In genomic region chr1:52695627-52696026, GRCh38 we compare ENCODE assay signal across 19 cellular contexts. TPM values are rescaled to one million over a fixed set of nuclear protein-coding genes. Genes with fewer than 3 reads are reported as not detected.
DNase-seq lines count a peak whose midpoint lies in the region; ATAC-seq, FAIRE-seq and TF ChIP-seq lines count a peak whose summit lies in the region.
"Had no signal": no experiment of that assay in that cellular context is flagged by ENCODE, and none has a peak within 500 bp of the region (broad histone marks: within the 10 kb centered on the region; RNA-seq: fewer than 3 reads in every experiment).

No MANE protein-coding gene starts in this region.

- FAIRE-seq in GM12878 (lab: Jason Lieb, UNC) (no peak), urothelium cell line (lab: Jason Lieb, UNC) (no peak)

- BruUV-seq in GM12878 (replicated peaks; lab: Mats Ljungman, UMichigan): TSS peak; percentile 63

- no peak overlapping the region for H3K27ac ChIP-seq in GM12878 (ENCODE audit: control insufficient read depth, insufficient read depth)
- no peak overlapping the region for H3K27ac ChIP-seq in naive thymus-derived CD4-positive, alpha-beta T cell (ENCODE audit: low read depth, low read length)
- H3K27ac ChIP-seq: suprapubic skin had no signal

- RAD21 ChIA-PET in GM12878 (lab: Charles Lee; ENCODE audit: unreplicated experiment): no interaction called here

- intact Hi-C loops in GM12878 (cut with micrococcal nuclease; ENCODE audit: unreplicated experiment): no loop called here
- intact Hi-C loops in naive thymus-derived CD4-positive, alpha-beta T cell (cut with micrococcal nuclease): loop anchor here in 1 of 2 donors (1.0 kb wide), 1 partner anchor 275 kb away; no protein-coding TSS in a partner anchor

- no peak overlapping the region for H3K4me2 ChIP-seq in GM12878 (ENCODE audit: control insufficient read depth, insufficient read depth)
- H3K4me2 ChIP-seq: smooth muscle cell had no signal

- 82% methylated on average over 7 of the region's 7 CpGs for WGBS in GM12878 (ENCODE audit: insufficient coverage, insufficient replicate concordance, low lambda C conversion rate, missing lambda C conversion rate)

- CTCF ChIA-PET in GM12878 (lab: Yijun Ruan, JAX): no interaction called here
- CTCF ChIA-PET in naive thymus-derived CD4-positive, alpha-beta T cell (lab: Charles Lee): no interaction called here

- H3K36me3 Mint-ChIP-seq in activated naive CD4-positive, alpha-beta T cell treated with anti-CD3 and anti-CD28 coated beads, Interleukin-2, amount 50 U/mL, for 24 hours: peaks cover 13% of the 10 kb centered on the region
- H3K36me3 Mint-ChIP-seq in activated naive CD4-positive, alpha-beta T cell treated with anti-CD3 and anti-CD28 coated beads, Interleukin-2, amount 50 U/mL, for 72 hours: peaks cover 26 to 28% of the 10 kb centered on the region in 2 donors
- H3K36me3 Mint-ChIP-seq in stimulated activated memory B cell treated with anti-CD40 and anti-IgM and Interleukin-4, amounts not matched to agents 10 μg/mL and 1 μg/mL and 100 μg/mL, for 72 hours: peaks cover 30% of the 10 kb centered on the region
- H3K36me3 Mint-ChIP-seq in naive thymus-derived CD4-positive, alpha-beta T cell: peaks cover 6 to 20% (median 17%) of the 10 kb centered on the region in 5 donors

- TF ChIP-seq EP300 in GM12878 (IDR thresholded peaks at IDR 0.05; ENCODE audit: borderline replicate concordance in 1 of 2, control insufficient read depth in 1 of 2, low read depth in 2 of 2, low read length in 2 of 2): no peak

- peaks cover 16% of the 10 kb centered on the region for H3K4me1 Mint-ChIP-seq in activated naive CD4-positive, alpha-beta T cell treated with anti-CD3 and anti-CD28 coated beads, Interleukin-2, amount 50 U/mL, for 24 hours
- peaks cover 36% of the 10 kb centered on the region for H3K4me1 Mint-ChIP-seq in stimulated activated memory B cell treated with anti-CD40 and anti-IgM and Interleukin-4, amounts not matched to agents 10 μg/mL and 1 μg/mL and 100 μg/mL, for 72 hours
- H3K4me1 Mint-ChIP-seq in naive thymus-derived CD4-positive, alpha-beta T cell: peaks cover 12 to 42% (median 16%) of the 10 kb centered on the region in 7 donors

- peaks cover 1 to 14% of the 10 kb centered on the region in 2 experiments; a peak in 3 of 4 replicates for H3K36me3 ChIP-seq in GM12878 (ENCODE audit: control insufficient read depth in 2 of 2, insufficient read depth in 2 of 2, low read length in 1 of 2)
- H3K36me3 ChIP-seq in naive thymus-derived CD4-positive, alpha-beta T cell (ENCODE audit: control insufficient read depth in 2 of 3, insufficient read depth in 3 of 3, low read length in 3 of 3): peaks cover 0 to 14% (median 0%) of the 10 kb centered on the region in 3 experiments

- H3K9ac ChIP-seq in GM12878 (ENCODE audit: control insufficient read depth, insufficient read depth, low read length): no peak overlapping the region

- SMC1A ChIA-PET in GM12878 (lab: Charles Lee; ENCODE audit: uncharacterized antibody, unreplicated experiment): interaction anchor here (1.1 kb wide), 1 partner anchor 15 kb away, joined by 3 read pairs; no protein-coding TSS in a partner anchor

- DNase-seq in activated naive CD4-positive, alpha-beta T cell treated with anti-CD3 and anti-CD28 coated beads, Interleukin-2, amount 50 U/mL, for 72 hours (ENCODE audit: low spot score in 2 of 2): no peak
- DNase-seq in NB4 (ENCODE audit: low read depth): no peak
- no peak for DNase-seq in GM12878 (ENCODE audit: low read depth, low spot score)
- no peak for DNase-seq in naive thymus-derived CD4-positive, alpha-beta T cell
- no peak for DNase-seq in AML-193 (lab: John Stamatoyannopoulos, UW)
- DNase-seq in urothelium cell line (ENCODE audit: low spot score): no peak
- DNase-seq: activated CD4-positive, alpha-beta T cell treated with anti-CD3 and anti-CD28 coated beads, Interleukin-2, amount 10 ng/mL, durations not matched to agents 7 days and 5 days; activated T-cell treated with anti-CD3 and anti-CD28 coated beads, Interleukin-2, amount 50 U/mL, for 1 hour; dermis blood vessel endothelial cell; DMS79; hippocampal formation; KG1; NCI-H2029 treated with DMSO at 0.1 percent for 48 hours; NCI-H510A; stimulated activated CD4-positive, alpha-beta T cell treated with anti-CD3 and anti-CD28 coated beads, Interleukin-4, amount 100 ng/mL, for 4 hours had no signal

- no peaks in the 10 kb centered on the region for H3K27me3 ChIP-seq in GM12878 (replicated peaks in 1 of 2; ENCODE audit: control insufficient read depth in 2 of 2, insufficient read depth in 2 of 2, low read length in 1 of 2)
- no peaks in the 10 kb centered on the region for H3K27me3 ChIP-seq in naive thymus-derived CD4-positive, alpha-beta T cell (ENCODE audit: control insufficient read depth in 2 of 2, insufficient read depth in 2 of 2, low read length in 2 of 2)
- H3K27me3 ChIP-seq: suprapubic skin had no signal

- no peaks in the 10 kb centered on the region for H4K20me1 ChIP-seq in GM12878 (ENCODE audit: control insufficient read depth, insufficient read depth)

- H2AFZ ChIP-seq in GM12878 (ENCODE audit: control insufficient read depth, low read depth, low read length): no peak overlapping the region

- no peaks in the 10 kb centered on the region for H3K27me3 Mint-ChIP-seq in activated naive CD4-positive, alpha-beta T cell treated with anti-CD3 and anti-CD28 coated beads, Interleukin-2, amount 50 U/mL, for 24 hours
- no peaks in the 10 kb centered on the region for H3K27me3 Mint-ChIP-seq in stimulated activated memory B cell treated with anti-CD40 and anti-IgM and Interleukin-4, amounts not matched to agents 10 μg/mL and 1 μg/mL and 100 μg/mL, for 72 hours
- H3K27me3 Mint-ChIP-seq in naive thymus-derived CD4-positive, alpha-beta T cell: peaks cover 0 to 3% (median 0%) of the 10 kb centered on the region in 5 donors

- H3K9me3 ChIP-seq in GM12878 (replicated peaks; ENCODE audit: control insufficient read depth, insufficient read depth, low read length): no peaks in the 10 kb centered on the region
- H3K9me3 ChIP-seq in naive thymus-derived CD4-positive, alpha-beta T cell (ENCODE audit: control insufficient read depth in 2 of 3, low read length in 3 of 3): no peaks in the 10 kb centered on the region
- H3K9me3 ChIP-seq: suprapubic skin had no signal

- TF ChIP-seq POLR2A in NB4 (IDR thresholded peaks at IDR 0.05; ENCODE audit: extremely low read depth, insufficient read length) (no peak), GM12878 (IDR thresholded peaks at IDR 0.05; ENCODE audit: low read depth, low read length) (no peak)

- no peak overlapping the region for H3K27ac Mint-ChIP-seq in activated naive CD4-positive, alpha-beta T cell treated with anti-CD3 and anti-CD28 coated beads, Interleukin-2, amount 50 U/mL, for 24 hours
- no peak overlapping the region for H3K27ac Mint-ChIP-seq in activated naive CD4-positive, alpha-beta T cell treated with anti-CD3 and anti-CD28 coated beads, Interleukin-2, amount 50 U/mL, for 72 hours
- H3K27ac Mint-ChIP-seq in stimulated activated memory B cell treated with anti-CD40 and anti-IgM and Interleukin-4, amounts not matched to agents 10 μg/mL and 1 μg/mL and 100 μg/mL, for 72 hours: peak overlapping the region; percentile 1
- H3K27ac Mint-ChIP-seq in naive thymus-derived CD4-positive, alpha-beta T cell: peak overlapping the region in 1 of 9 donors; percentile 4
- H3K27ac Mint-ChIP-seq: activated CD4-positive, alpha-beta T cell treated with anti-CD3 and anti-CD28 coated beads, Interleukin-2, amount 10 ng/mL, durations not matched to agents 7 days and 5 days had no signal

- in situ Hi-C loops in GM12878 (cut with MboI): no loop called here

- peaks cover 27% of the 10 kb centered on the region for H3K79me2 ChIP-seq in GM12878 (ENCODE audit: control insufficient read depth, insufficient read depth, low read length)

- H3K4me3 Mint-ChIP-seq in activated naive CD4-positive, alpha-beta T cell treated with anti-CD3 and anti-CD28 coated beads, Interleukin-2, amount 50 U/mL, for 24 hours: peak overlapping the region; percentile 59
- H3K4me3 Mint-ChIP-seq in stimulated activated memory B cell treated with anti-CD40 and anti-IgM and Interleukin-4, amounts not matched to agents 10 μg/mL and 1 μg/mL and 100 μg/mL, for 72 hours: no peak overlapping the region
- H3K4me3 Mint-ChIP-seq in naive thymus-derived CD4-positive, alpha-beta T cell: peak overlapping the region in 5 of 10 donors; percentile 7 to 59 (median 15)
- H3K4me3 Mint-ChIP-seq: activated CD4-positive, alpha-beta T cell treated with anti-CD3 and anti-CD28 coated beads, Interleukin-2, amount 10 ng/mL, durations not matched to agents 7 days and 5 days had no signal

- peak overlapping the region; percentile 40 for H3K4me3 ChIP-seq in NB4 (ENCODE audit: low read depth, low read length)
- H3K4me3 ChIP-seq in GM12878: no peak overlapping the region
- no peak overlapping the region for H3K4me3 ChIP-seq in naive thymus-derived CD4-positive, alpha-beta T cell (ENCODE audit: low read length)
- H3K4me3 ChIP-seq: smooth muscle cell, suprapubic skin had no signal

- POLR2A ChIA-PET in GM12878 (lab: Charles Lee): interaction anchor here (0.6 kb wide), 1 partner anchor 116 kb away, joined by 6 read pairs; no protein-coding TSS in a partner anchor
- POLR2A ChIA-PET in naive thymus-derived CD4-positive, alpha-beta T cell (lab: Charles Lee): no interaction called here

- H3K4me1 ChIP-seq in GM12878 (ENCODE audit: control insufficient read depth, insufficient read depth, low read length): no peaks in the 10 kb centered on the region; the same call in 1 of the 2 replicates
- H3K4me1 ChIP-seq in naive thymus-derived CD4-positive, alpha-beta T cell (ENCODE audit: control insufficient read depth in 2 of 2, insufficient read depth in 2 of 2, low read length in 2 of 2): no peaks in the 10 kb centered on the region

- ATAC-seq in activated naive CD4-positive, alpha-beta T cell treated with anti-CD3 and anti-CD28 coated beads, Interleukin-2, amount 50 U/mL, for 72 hours: no peak
- no peak for ATAC-seq in GM12878
- ATAC-seq in stimulated activated memory B cell treated with anti-CD40 and anti-IgM and Interleukin-4, amounts not matched to agents 10 μg/mL and 1 μg/mL and 100 μg/mL, for 72 hours: no peak
- no peak for ATAC-seq in naive thymus-derived CD4-positive, alpha-beta T cell

- H3K9me3 Mint-ChIP-seq in activated naive CD4-positive, alpha-beta T cell treated with anti-CD3 and anti-CD28 coated beads, Interleukin-2, amount 50 U/mL, for 24 hours: no peaks in the 10 kb centered on the region
- no peaks in the 10 kb centered on the region for H3K9me3 Mint-ChIP-seq in activated naive CD4-positive, alpha-beta T cell treated with anti-CD3 and anti-CD28 coated beads, Interleukin-2, amount 50 U/mL, for 72 hours
- no peaks in the 10 kb centered on the region for H3K9me3 Mint-ChIP-seq in stimulated activated memory B cell treated with anti-CD40 and anti-IgM and Interleukin-4, amounts not matched to agents 10 μg/mL and 1 μg/mL and 100 μg/mL, for 72 hours
- H3K9me3 Mint-ChIP-seq in naive thymus-derived CD4-positive, alpha-beta T cell: no peaks in the 10 kb centered on the region
- H3K9me3 Mint-ChIP-seq: activated CD4-positive, alpha-beta T cell treated with anti-CD3 and anti-CD28 coated beads, Interleukin-2, amount 10 ng/mL, durations not matched to agents 7 days and 5 days had no signal

- no peak for TF ChIP-seq RAD21 in GM12878 (IDR thresholded peaks at IDR 0.05; ENCODE audit: insufficient read depth, low read depth, low read length)

- TF ChIP-seq CTCF in NB4 (IDR thresholded peaks at IDR 0.05; ENCODE audit: low read depth, low read length): no peak
- TF ChIP-seq CTCF in GM12878 (IDR thresholded peaks at IDR 0.05 in 2 of 3, conservative IDR thresholded peaks at IDR 0.05 in 1 of 3; ENCODE audit: control insufficient read depth in 2 of 3, extremely low read depth in 1 of 3, insufficient read depth in 1 of 3, low read depth in 3 of 3, low read length in 3 of 3): no peak

RNA-seq across cellular contexts. Expression of gene COA7, which starts 2.5 kb away (rescaled TPM):
- 10 to 100 TPM; 16.1 to 21.0 TPM for total RNA-seq in activated naive CD4-positive, alpha-beta T cell treated with anti-CD3 and anti-CD28 coated beads, Interleukin-2, amount 50 U/mL, for 72 hours
- total RNA-seq in GM12878 (2013; cell fraction: nucleolus; rRNA removed): 3.2 and 4.1 TPM in 2 replicates
- total RNA-seq in GM12878 (2014; rRNA removed): 6.8 and 7.5 TPM in 2 replicates
- total RNA-seq in GM12878 (2014; rRNA removed; fragmentation: Illumina TruSeq; extraction: Trizol): 17.3 and 18.4 TPM in 2 replicates
- 20.0 and 20.2 TPM in 2 replicates for total RNA-seq in GM12878 (2021)
- polyA plus RNA-seq in GM12878 (2011; ENCODE audit: low read depth): 7.8 TPM
- polyA plus RNA-seq in GM12878 (2011; rRNA removed): 13.7 and 16.1 TPM in 2 replicates
- polyA plus RNA-seq in GM12878 (2011; cell fraction: cytosol; rRNA removed): 14.9 and 19.2 TPM in 2 replicates
- 3.9 and 4.1 TPM in 2 replicates for polyA plus RNA-seq in GM12878 (2011; cell fraction: nucleus; rRNA removed)
- 7.1 and 9.2 TPM in 2 replicates for polyA plus RNA-seq in GM12878 (2012)
- polyA plus RNA-seq in GM12878 (2014; fragmentation: Illumina TruSeq; extraction: Trizol): 15.4 and 15.7 TPM in 2 replicates
- polyA plus RNA-seq in GM12878 (2014; fragmentation: Nextera tagmentation; extraction: Ambion mirVana): 10 to 100 TPM; 12.4 to 13.4 TPM
- polyA plus RNA-seq in GM12878 (2014; rRNA removed): 13.1 and 14.0 TPM in 2 replicates
- 10 to 100 TPM; 15.4 to 19.6 TPM for polyA plus RNA-seq in GM12878 (2016; fragmentation: Nextera tagmentation; extraction: Ambion mirVana)
- polyA minus RNA-seq in GM12878 (2011; rRNA and poly(A)+ RNA removed): 19.2 and 23.5 TPM in 2 replicates
- polyA minus RNA-seq in GM12878 (2011; cell fraction: cytosol; rRNA and poly(A)+ RNA removed): 4.9 and 5.6 TPM in 2 replicates
- polyA minus RNA-seq in GM12878 (2011; cell fraction: nucleus; rRNA and poly(A)+ RNA removed): 0.97 and 2.4 TPM in 2 replicates
- 10 to 100 TPM in 1 of 5 experiments, 1 to 10 TPM in 4; 1.4 to 14.4 (median 3.0) TPM for total RNA-seq in naive thymus-derived CD4-positive, alpha-beta T cell
- polyA plus RNA-seq in naive thymus-derived CD4-positive, alpha-beta T cell: 1 to 10 TPM; 2.0 to 3.7 TPM

RNA-seq across cellular contexts. Expression of gene ZYG11B, which starts 30.6 kb away (rescaled TPM):
- total RNA-seq in activated naive CD4-positive, alpha-beta T cell treated with anti-CD3 and anti-CD28 coated beads, Interleukin-2, amount 50 U/mL, for 72 hours: 10 to 100 TPM; 13.6 to 13.7 TPM
- 22.4 and 24.8 TPM in 2 replicates for total RNA-seq in GM12878 (2013; cell fraction: nucleolus; rRNA removed)
- total RNA-seq in GM12878 (2014; rRNA removed): 8.5 and 11.7 TPM in 2 replicates
- total RNA-seq in GM12878 (2014; rRNA removed; fragmentation: Illumina TruSeq; extraction: Trizol): 8.1 and 8.4 TPM in 2 replicates
- total RNA-seq in GM12878 (2021): 8.0 and 8.6 TPM in 2 replicates
- 1.4 TPM for polyA plus RNA-seq in GM12878 (2011; ENCODE audit: low read depth)
- 7.8 and 10.0 TPM in 2 replicates for polyA plus RNA-seq in GM12878 (2011; rRNA removed)
- 4.4 and 4.5 TPM in 2 replicates for polyA plus RNA-seq in GM12878 (2011; cell fraction: cytosol; rRNA removed)
- 2.0 and 2.6 TPM in 2 replicates for polyA plus RNA-seq in GM12878 (2011; cell fraction: nucleus; rRNA removed)
- 2.2 and 3.3 TPM in 2 replicates for polyA plus RNA-seq in GM12878 (2012)
- 4.4 and 5.0 TPM in 2 replicates for polyA plus RNA-seq in GM12878 (2014; fragmentation: Illumina TruSeq; extraction: Trizol)
- polyA plus RNA-seq in GM12878 (2014; fragmentation: Nextera tagmentation; extraction: Ambion mirVana): 1 to 10 TPM; 1.8 to 2.6 TPM
- polyA plus RNA-seq in GM12878 (2014; rRNA removed): 3.5 and 4.0 TPM in 2 replicates
- 1 to 10 TPM; 4.2 to 6.3 TPM for polyA plus RNA-seq in GM12878 (2016; fragmentation: Nextera tagmentation; extraction: Ambion mirVana)
- 22.2 and 22.4 TPM in 2 replicates for polyA minus RNA-seq in GM12878 (2011; rRNA and poly(A)+ RNA removed)
- polyA minus RNA-seq in GM12878 (2011; cell fraction: cytosol; rRNA and poly(A)+ RNA removed): 3.9 and 6.1 TPM in 2 replicates
- 8.2 and 8.9 TPM in 2 replicates for polyA minus RNA-seq in GM12878 (2011; cell fraction: nucleus; rRNA and poly(A)+ RNA removed)
- 10 to 100 TPM; 14.9 to 26.8 (median 17.9) TPM for total RNA-seq in naive thymus-derived CD4-positive, alpha-beta T cell
- 10 to 100 TPM; 14.2 to 22.2 TPM for polyA plus RNA-seq in naive thymus-derived CD4-positive, alpha-beta T cell
